In the genomic region with DNA sequence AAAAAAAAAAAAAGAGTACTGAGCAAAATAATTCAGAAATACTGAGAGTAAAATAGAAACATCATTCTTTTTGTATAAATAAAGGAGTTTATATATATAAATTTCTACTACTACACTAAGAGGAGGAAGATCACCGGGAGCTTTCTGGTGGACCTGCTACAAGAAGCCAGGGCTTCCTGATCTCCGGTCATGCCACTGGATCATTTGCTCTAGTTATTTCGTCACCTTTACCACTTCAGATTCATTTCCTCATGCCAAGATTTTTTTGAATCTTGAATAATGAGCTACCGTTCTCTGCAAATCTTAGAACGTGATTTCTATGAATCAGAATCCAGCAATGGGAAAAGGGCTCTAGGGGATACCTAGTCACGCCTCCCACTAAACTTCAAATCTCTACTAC, we compare ENCODE assay signal across 30 cellular contexts.
"Had no signal": no experiment of that assay in that cellular context is flagged by ENCODE, and none has a peak within 500 bp of the region (broad histone marks: within the 10 kb centered on the region; RNA-seq: fewer than 3 reads in every experiment).

No MANE protein-coding gene starts in this region.

- H3K4me1 ChIP-seq: esophagus squamous epithelium, right atrium auricular region had no signal

- DNase-seq: activated CD4-positive, alpha-beta T cell treated with anti-CD3 and anti-CD28 coated beads, Interleukin-2, amount 10 ng/mL, durations not matched to agents 7 days and 5 days; activated CD4-positive, CD25-positive, alpha-beta regulatory T cell treated with anti-CD3 and anti-CD28 coated beads, Interleukin-2, amount 50 U/mL, for 72 hours; activated CD8-positive, alpha-beta memory T cell treated with anti-CD3 and anti-CD28 coated beads, Interleukin-2, amount 10 ng/mL, durations not matched to agents 7 days and 5 days; activated CD8-positive, alpha-beta T cell treated with anti-CD3 and anti-CD28 coated beads for 36 hours; activated gamma-delta T cell treated with Interleukin-2 at 50 U/mL for 16 hours; activated T-cell treated with anti-CD3 and anti-CD28 coated beads for 4 hours; aorta; caudate nucleus; dermis blood vessel endothelial cell; effector memory CD8-positive, alpha-beta T cell; esophagus squamous epithelium; gastrocnemius medialis; hippocampal formation; kidney glomerular epithelial cell; left ventricle myocardium superior; mesenchymal stem cell; nephron progenitor cell; pancreas; psoas muscle; stimulated activated CD4-positive, alpha-beta T cell treated with anti-CD3 and anti-CD28 coated beads, Interleukin-12 subunit alpha, Interleukin-12 subunit beta, amount 100 ng/mL, for 4 hours; stimulated activated CD4-positive, alpha-beta T cell treated with anti-CD3 and anti-CD28 coated beads, Interleukin-4, amount 100 ng/mL, for 4 hours; stimulated activated naive CD8-positive, alpha-beta T cell treated with anti-CD3 and anti-CD28 coated beads, Interleukin-15, Interleukin-2, amounts not matched to agents 100 U/mL and 50 U/mL, for 24 hours; WERI-Rb-1 had no signal

- H3K27ac Mint-ChIP-seq: activated CD4-positive, alpha-beta T cell treated with anti-CD3 and anti-CD28 coated beads, Interleukin-2, amount 10 ng/mL, durations not matched to agents 7 days and 5 days; activated CD8-positive, alpha-beta memory T cell treated with anti-CD3 and anti-CD28 coated beads, Interleukin-2, amount 10 ng/mL, durations not matched to agents 7 days and 5 days; activated CD8-positive, alpha-beta T cell treated with anti-CD3 and anti-CD28 coated beads for 36 hours; activated naive CD4-positive, alpha-beta T cell treated with anti-CD3 and anti-CD28 coated beads, Interleukin-2, amount 50 U/mL, for 24 hours; activated T-helper 1 cell treated with anti-CD3 and anti-CD28 coated beads, Interleukin-12 subunit alpha, Interleukin-12 subunit beta, Interleukin-2, Interleukin-4 antibody, amounts not matched to agents 30 ng/mL and 10 ng/mL and 1 ng/mL, durations not matched to agents 14 hours and 24 hours and 36 hours; effector memory CD8-positive, alpha-beta T cell; nephron progenitor cell had no signal

- H3K4me3 Mint-ChIP-seq: activated CD4-positive, alpha-beta T cell treated with anti-CD3 and anti-CD28 coated beads, Interleukin-2, amount 10 ng/mL, durations not matched to agents 7 days and 5 days; activated CD8-positive, alpha-beta memory T cell treated with anti-CD3 and anti-CD28 coated beads, Interleukin-2, amount 10 ng/mL, durations not matched to agents 7 days and 5 days; activated CD8-positive, alpha-beta T cell treated with anti-CD3 and anti-CD28 coated beads for 36 hours; activated naive CD4-positive, alpha-beta T cell treated with anti-CD3 and anti-CD28 coated beads, Interleukin-2, amount 50 U/mL, for 24 hours; activated T-helper 1 cell treated with anti-CD3 and anti-CD28 coated beads, Interleukin-12 subunit alpha, Interleukin-12 subunit beta, Interleukin-2, Interleukin-4 antibody, amounts not matched to agents 30 ng/mL and 10 ng/mL and 1 ng/mL, durations not matched to agents 14 hours and 24 hours and 36 hours; brain; effector memory CD8-positive, alpha-beta T cell; nephron progenitor cell had no signal

- H3K4me1 Mint-ChIP-seq: activated CD4-positive, alpha-beta T cell treated with anti-CD3 and anti-CD28 coated beads, Interleukin-2, amount 10 ng/mL, durations not matched to agents 7 days and 5 days; activated CD8-positive, alpha-beta memory T cell treated with anti-CD3 and anti-CD28 coated beads, Interleukin-2, amount 10 ng/mL, durations not matched to agents 7 days and 5 days; activated naive CD4-positive, alpha-beta T cell treated with anti-CD3 and anti-CD28 coated beads, Interleukin-2, amount 50 U/mL, for 24 hours had no signal

- H3K9me3 ChIP-seq: esophagus squamous epithelium, gastrocnemius medialis, pancreas, psoas muscle, right atrium auricular region, upper lobe of left lung had no signal

- H3K27me3 Mint-ChIP-seq: activated CD4-positive, alpha-beta T cell treated with anti-CD3 and anti-CD28 coated beads, Interleukin-2, amount 10 ng/mL, durations not matched to agents 7 days and 5 days; activated CD8-positive, alpha-beta memory T cell treated with anti-CD3 and anti-CD28 coated beads, Interleukin-2, amount 10 ng/mL, durations not matched to agents 7 days and 5 days; activated CD8-positive, alpha-beta T cell treated with anti-CD3 and anti-CD28 coated beads for 36 hours; activated naive CD4-positive, alpha-beta T cell treated with anti-CD3 and anti-CD28 coated beads, Interleukin-2, amount 50 U/mL, for 24 hours; brain; effector memory CD8-positive, alpha-beta T cell had no signal

- H3K27ac ChIP-seq: esophagus squamous epithelium, gastrocnemius medialis, pancreas, psoas muscle, right atrium auricular region, WERI-Rb-1 had no signal

- ATAC-seq: activated CD8-positive, alpha-beta memory T cell treated with anti-CD3 and anti-CD28 coated beads, Interleukin-2, amount 10 ng/mL, durations not matched to agents 7 days and 5 days; activated CD8-positive, alpha-beta T cell treated with anti-CD3 and anti-CD28 coated beads for 36 hours; effector memory CD8-positive, alpha-beta T cell; gastrocnemius medialis; left ventricle myocardium superior; psoas muscle; stimulated activated naive CD8-positive, alpha-beta T cell treated with anti-CD3 and anti-CD28 coated beads, Interleukin-15, Interleukin-2, amounts not matched to agents 100 U/mL and 50 U/mL, for 24 hours had no signal

- H3K27me3 ChIP-seq: esophagus squamous epithelium, gastrocnemius medialis, pancreas, right atrium auricular region, upper lobe of left lung had no signal

- H3K36me3 Mint-ChIP-seq: activated CD8-positive, alpha-beta memory T cell treated with anti-CD3 and anti-CD28 coated beads, Interleukin-2, amount 10 ng/mL, durations not matched to agents 7 days and 5 days had no signal

- H3K9me3 Mint-ChIP-seq: activated CD4-positive, alpha-beta T cell treated with anti-CD3 and anti-CD28 coated beads, Interleukin-2, amount 10 ng/mL, durations not matched to agents 7 days and 5 days; activated CD8-positive, alpha-beta T cell treated with anti-CD3 and anti-CD28 coated beads for 36 hours; activated naive CD4-positive, alpha-beta T cell treated with anti-CD3 and anti-CD28 coated beads, Interleukin-2, amount 50 U/mL, for 24 hours; activated T-helper 1 cell treated with anti-CD3 and anti-CD28 coated beads, Interleukin-12 subunit alpha, Interleukin-12 subunit beta, Interleukin-2, Interleukin-4 antibody, amounts not matched to agents 30 ng/mL and 10 ng/mL and 1 ng/mL, durations not matched to agents 14 hours and 24 hours and 36 hours; brain; effector memory CD8-positive, alpha-beta T cell; nephron progenitor cell had no signal

- H3K4me3 ChIP-seq: esophagus squamous epithelium, gastrocnemius medialis, pancreas, psoas muscle, right atrium auricular region, upper lobe of left lung had no signal

- FAIRE-seq: endothelial cell of umbilical vein, pancreas, TTC549 had no signal
